ENCODE assay signal across 21 cellular contexts in genomic region chrX:10072786-10073568, GRCh38.
A peak's percentile ranks its signal among the peaks of the same experiment; 100 is the strongest.
DNase-seq lines count a peak whose midpoint lies in the region; ATAC-seq, FAIRE-seq and TF ChIP-seq lines count a peak whose summit lies in the region.
"Had no signal": no experiment of that assay in that cellular context is flagged by ENCODE, and none has a peak within 500 bp of the region (broad histone marks: within the 10 kb centered on the region; RNA-seq: fewer than 3 reads in every experiment).

No MANE protein-coding gene starts in this region.

- H3K79me1 ChIP-seq in neuronal stem cell (ENCODE audit: low read depth, low read length) = no peaks in the 10 kb centered on the region

- H3K23ac ChIP-seq in neuronal stem cell (ENCODE audit: low read depth, low read length, poor library complexity) = no peak overlapping the region

- no peak overlapping the region for H2BK15ac ChIP-seq in neuronal stem cell (ENCODE audit: low read length)

- no peak overlapping the region for H3K4ac ChIP-seq in neuronal stem cell (ENCODE audit: low read length)

- no peak overlapping the region for H3K9ac ChIP-seq in GM12878 (ENCODE audit: control insufficient read depth, insufficient read depth, low read length)
- no peak overlapping the region for H3K9ac ChIP-seq in neuronal stem cell (ENCODE audit: low read depth, low read length, poor library complexity)
- H3K9ac ChIP-seq: BLaER1 treated with 17β-estradiol and CSF1 and Interleukin-3, amounts not matched to agents 10 nM and 100 nM; SK-N-SH had no signal

- H3K4me1 ChIP-seq in GM12878 (ENCODE audit: control insufficient read depth, insufficient read depth, low read length) (no peaks in the 10 kb centered on the region), neuronal stem cell (ENCODE audit: control insufficient read depth in 2 of 2, insufficient read depth in 1 of 2, low read depth in 1 of 2, low read length in 2 of 2) (no peaks in the 10 kb centered on the region)

- CTCF ChIA-PET in GM12878 (lab: Yijun Ruan, JAX) = interaction anchor here (0.6 to 3.9 kb wide), 7 partner anchors 10 to 85 kb away, joined by 3 to 20 read pairs (median 3); no protein-coding TSS in a partner anchor

- no peaks in the 10 kb centered on the region for H4K20me1 ChIP-seq in GM12878 (ENCODE audit: control insufficient read depth, insufficient read depth)
- H4K20me1 ChIP-seq: BLaER1 treated with 17β-estradiol and CSF1 and Interleukin-3, amounts not matched to agents 10 nM and 100 nM had no signal

- H2BK120ac ChIP-seq in neuronal stem cell (ENCODE audit: low read depth, low read length) = no peak overlapping the region

- H3K4me3 ChIP-seq in GM12878 (no peak overlapping the region), dorsolateral prefrontal cortex (no peak overlapping the region), neuronal stem cell (ENCODE audit: low read length in 2 of 2) (no peak overlapping the region)
- H3K4me3 ChIP-seq: BLaER1 treated with 17β-estradiol and CSF1 and Interleukin-3, amounts not matched to agents 10 nM and 100 nM; GM23338 had no signal

- no peak for TF ChIP-seq POLR2A in GM12878 (IDR thresholded peaks at IDR 0.05; ENCODE audit: low read depth, low read length)

- H3K14ac ChIP-seq in neuronal stem cell (ENCODE audit: low read length) = no peak overlapping the region

- H3K27me3 ChIP-seq in GM12878 (replicated peaks in 1 of 2; ENCODE audit: control insufficient read depth in 2 of 2, insufficient read depth in 2 of 2, low read length in 1 of 2) (no peaks in the 10 kb centered on the region), dorsolateral prefrontal cortex (peaks cover 0 to 46% (median 4%) of the 10 kb centered on the region in 45 donors), neuronal stem cell (ENCODE audit: control insufficient read depth in 3 of 3, insufficient read depth in 3 of 3, low read depth in 1 of 3, low read length in 3 of 3) (no peaks in the 10 kb centered on the region)
- H3K27me3 ChIP-seq: BLaER1 treated with 17β-estradiol and CSF1 and Interleukin-3, amounts not matched to agents 10 nM and 100 nM had no signal

- RAD21 ChIA-PET in GM12878 (lab: Charles Lee; ENCODE audit: unreplicated experiment) = interaction anchor here (0.6 to 1.5 kb wide), 3 partner anchors 39 to 69 kb away, joined by 3 to 5 read pairs (median 3); no protein-coding TSS in a partner anchor

- in situ Hi-C loops in GM12878 (cut with MboI) = no loop called here

- H3K18ac ChIP-seq in neuronal stem cell (ENCODE audit: low read length) = no peak overlapping the region

- H3K4me2 ChIP-seq in GM12878 (ENCODE audit: control insufficient read depth, insufficient read depth) (no peak overlapping the region), neuronal stem cell (ENCODE audit: insufficient read depth, low read length, poor library complexity, severe bottlenecking) (no peak overlapping the region)
- H3K4me2 ChIP-seq: BLaER1 treated with 17β-estradiol and CSF1 and Interleukin-3, amounts not matched to agents 10 nM and 100 nM; GM23338; SK-N-SH had no signal

- no TSS peak for BruUV-seq in GM12878 (replicated peaks; lab: Mats Ljungman, UMichigan)

- TF ChIP-seq CTCF in GM12878 (IDR thresholded peaks at IDR 0.05 in 2 of 3, conservative IDR thresholded peaks at IDR 0.05 in 1 of 3; ENCODE audit: control insufficient read depth in 2 of 3, extremely low read depth in 1 of 3, insufficient read depth in 1 of 3, low read depth in 3 of 3, low read length in 3 of 3) = no peak
- TF ChIP-seq CTCF in dorsolateral prefrontal cortex (IDR thresholded peaks at IDR 0.05 in 54 of 56, conservative IDR thresholded peaks at IDR 0.05 in 2 of 56; ENCODE audit: low read depth in 1 of 56, partially characterized antibody in 56 of 56) = no peak

- SMC1A ChIA-PET in GM12878 (lab: Charles Lee; ENCODE audit: uncharacterized antibody, unreplicated experiment) = interaction anchor here (0.6 to 1.3 kb wide), 13 partner anchors 8 to 95 kb away, joined by 3 to 7 read pairs (median 4); no protein-coding TSS in a partner anchor

- POLR2A ChIA-PET in GM12878 (lab: Charles Lee) = no interaction called here

- H3K27ac ChIP-seq in GM12878 (ENCODE audit: control insufficient read depth, insufficient read depth) = no peak overlapping the region
- H3K27ac ChIP-seq in dorsolateral prefrontal cortex = peak overlapping the region in 57 of 59 donors; percentile 24 to 91 (median 76)
- no peak overlapping the region for H3K27ac ChIP-seq in neuronal stem cell (replicated peaks; ENCODE audit: low read length)
- H3K27ac ChIP-seq: BLaER1 treated with 17β-estradiol and CSF1 and Interleukin-3, amounts not matched to agents 10 nM and 100 nM had no signal

- no peak for TF ChIP-seq EP300 in GM12878 (IDR thresholded peaks at IDR 0.05; ENCODE audit: borderline replicate concordance in 1 of 2, control insufficient read depth in 1 of 2, low read depth in 2 of 2, low read length in 2 of 2)

- no peak overlapping the region for H4K8ac ChIP-seq in neuronal stem cell (ENCODE audit: low read depth, low read length)

- ATAC-seq in GM12878 (peak; percentile 49), GM21367 (IDR thresholded peaks at IDR 0.05; ENCODE audit: unreplicated experiment) (no peak), GM18873 (IDR thresholded peaks at IDR 0.05; ENCODE audit: low FRiP score, unreplicated experiment) (no peak)
- ATAC-seq: CD8-positive, alpha-beta T cell; GM23338; PC-3 had no signal

- H3K79me2 ChIP-seq in GM12878 (ENCODE audit: control insufficient read depth, insufficient read depth, low read length) = no peaks in the 10 kb centered on the region

- no peak overlapping the region for H2BK12ac ChIP-seq in neuronal stem cell (ENCODE audit: low read length)

- no peaks in the 10 kb centered on the region; the same call in 2 of the 3 replicates for H3K9me3 ChIP-seq in GM12878 (replicated peaks; ENCODE audit: control insufficient read depth, insufficient read depth, low read length)
- H3K9me3 ChIP-seq in neuronal stem cell (replicated peaks in 1 of 2; ENCODE audit: control insufficient read depth in 2 of 2, insufficient read depth in 1 of 2, low read depth in 1 of 2, low read length in 2 of 2) = no peaks in the 10 kb centered on the region
- H3K9me3 ChIP-seq: BLaER1 treated with 17β-estradiol and CSF1 and Interleukin-3, amounts not matched to agents 10 nM and 100 nM; SK-N-SH had no signal

- H2BK5ac ChIP-seq in neuronal stem cell (ENCODE audit: low read length) = no peak overlapping the region

- H3K36me3 ChIP-seq in GM12878 (ENCODE audit: control insufficient read depth in 2 of 2, insufficient read depth in 2 of 2, low read length in 1 of 2) (no peaks in the 10 kb centered on the region; a peak in 1 of 4 replicates), neuronal stem cell (replicated peaks in 1 of 2; ENCODE audit: control insufficient read depth in 2 of 2, insufficient read depth in 2 of 2, low read length in 2 of 2) (peaks cover 0 to 20% of the 10 kb centered on the region in 2 donors)

- 29% methylated on average over 4 of the region's 4 CpGs for WGBS in GM12878 (ENCODE audit: insufficient coverage, insufficient replicate concordance, low lambda C conversion rate, missing lambda C conversion rate)
- WGBS in neuronal stem cell (ENCODE audit: extremely low coverage in 2 of 2, insufficient read length in 2 of 2, insufficient replicate concordance in 1 of 2), 2 donors = no CpG with 5 or more reads among the region's 4 CpGs

- intact Hi-C loops in GM12878 (cut with micrococcal nuclease; ENCODE audit: unreplicated experiment) (no loop called here), dorsolateral prefrontal cortex (cut with DNase I) (no loop called here)

- H2AK5ac ChIP-seq in neuronal stem cell (ENCODE audit: low read depth, low read length) = no peak overlapping the region

- FAIRE-seq in GM12878 (lab: Jason Lieb, UNC) = no peak
- FAIRE-seq: D721Med had no signal

- DNase-seq in COLO829 (ENCODE audit: low spot score) (peak; percentile 14), GM12878 (ENCODE audit: low read depth, low spot score) (no peak), dorsolateral prefrontal cortex (peak in 1 of 10 donors; percentile 26), occipital lobe (lab: John Stamatoyannopoulos, UW) (peak; percentile 3), SW480 (ENCODE audit: low spot score) (no peak), neuronal stem cell (ENCODE audit: low spot score) (no peak)
- DNase-seq: CD8-positive, alpha-beta T cell; DMS79 treated with DMSO at 0.1 percent for 48 hours; HCEC 1CT; NCI-H1694 treated with DMSO at 0.1 percent for 48 hours; NCI-H2227 treated with DMSO at 0.1 percent for 48 hours; NCI-H510A treated with DMSO at 0.1 percent for 48 hours; PC-3; RPMI8226; SHP77 treated with DMSO at 0.1 percent for 48 hours; SK-N-SH had no signal

- no peak overlapping the region for H4K91ac ChIP-seq in neuronal stem cell (ENCODE audit: low read depth, low read length, poor library complexity)

- no peak for TF ChIP-seq RAD21 in GM12878 (IDR thresholded peaks at IDR 0.05; ENCODE audit: insufficient read depth, low read depth, low read length)

- no peak overlapping the region for H2AFZ ChIP-seq in GM12878 (ENCODE audit: control insufficient read depth, low read depth, low read length)
- H2AFZ ChIP-seq in neuronal stem cell (ENCODE audit: low read length) = no peak overlapping the region
- H2AFZ ChIP-seq: GM23338 had no signal

TF ChIP-seq in GM12878, 131 proteins besides CTCF, POLR2A, EP300 and RAD21 (continues in another document):
- TF ChIP-seq GATAD2B (conservative IDR thresholded peaks at IDR 0.05; ENCODE audit: low read depth) = no peak

Comparison
In these comparisons a context has a peak if more than half of its experiments do, and no peak if none do; other contexts are left out.
1. DNase-seq: peak in COLO829 (single experiment) and occipital lobe (single experiment); none in GM12878 (single experiment), SW480 (single experiment) and neuronal stem cell (single experiment).
2. H3K27ac ChIP-seq: peak in dorsolateral prefrontal cortex (57 of 59); none in GM12878 (single experiment) and neuronal stem cell (single experiment).